23 cellular contexts compared by ENCODE assay signal in the genomic region with DNA sequence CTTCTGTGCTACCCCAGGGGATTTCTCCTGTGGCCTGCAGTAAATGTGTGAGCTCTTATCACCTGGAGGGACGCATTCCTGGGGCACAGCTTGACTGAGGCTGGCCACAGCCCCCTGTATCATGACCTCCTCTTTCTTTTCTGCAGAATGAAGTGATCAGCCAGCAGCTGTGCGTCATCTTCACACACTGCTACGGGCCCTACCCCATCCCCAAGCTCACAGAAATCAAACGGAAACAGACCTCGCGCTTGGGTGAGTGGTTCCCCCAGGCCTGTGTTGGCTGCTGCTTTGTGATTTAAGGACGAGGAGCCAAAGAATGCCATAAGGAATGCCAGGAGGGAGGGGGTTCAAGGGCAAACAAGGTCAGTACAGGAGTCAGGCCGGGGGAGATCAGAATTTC. TPM values are rescaled to one million over a fixed set of nuclear protein-coding genes. Genes with fewer than 3 reads are reported as not detected.
DNase-seq lines count a peak whose midpoint lies in the region; ATAC-seq and TF ChIP-seq lines count a peak whose summit lies in the region.
"Had no signal": no experiment of that assay in that cellular context is flagged by ENCODE, and none has a peak within 500 bp of the region (broad histone marks: within the 10 kb centered on the region; RNA-seq: fewer than 3 reads in every experiment).

No MANE protein-coding gene starts in this region.

- CTCF ChIA-PET in activated CD8-positive, alpha-beta T cell treated with anti-CD3 and anti-CD28 coated beads, Interleukin-2, amount 10 ng/mL, durations not matched to agents 7 days and 5 days (lab: Charles Lee), result no interaction called here

- H3K56ac ChIP-seq in H9 (ENCODE audit: insufficient read length, low read depth, low read length), result no peak overlapping the region

- no peaks in the 10 kb centered on the region for H3K36me3 ChIP-seq in iPS DF 6.9 (ENCODE audit: control insufficient read depth, insufficient read depth, low read length)
- H3K36me3 ChIP-seq: thoracic aorta had no signal

- no peak overlapping the region for H2AK5ac ChIP-seq in H9 (ENCODE audit: insufficient read length, low read length)

- no peak overlapping the region for H3K23ac ChIP-seq in H9 (ENCODE audit: insufficient read length, low read depth, low read length)

- no peaks in the 10 kb centered on the region for H3K23me2 ChIP-seq in H9 (ENCODE audit: insufficient read length, low read depth, low read length, poor library complexity, severe bottlenecking)

- no peaks in the 10 kb centered on the region for H3K9me3 ChIP-seq in H9 (ENCODE audit: control insufficient read depth, low read depth, low read length)
- no peaks in the 10 kb centered on the region for H3K9me3 ChIP-seq in iPS DF 6.9 (ENCODE audit: control insufficient read depth, insufficient read depth, low read length)
- H3K9me3 ChIP-seq: thoracic aorta had no signal

- WGBS in H9 (ENCODE audit: extremely low coverage, insufficient read length, low lambda C conversion rate), result no CpG with 5 or more reads among the region's 8 CpGs
- WGBS in iPS DF 6.9 (ENCODE audit: insufficient coverage, insufficient read length), result no CpG with 5 or more reads among the region's 8 CpGs

- peak overlapping the region; percentile 55 for H3K18ac ChIP-seq in H9 (ENCODE audit: insufficient read length, low read depth, low read length)

- ATAC-seq in activated CD8-positive, alpha-beta T cell treated with anti-CD3 and anti-CD28 coated beads, Interleukin-2, amount 10 ng/mL, durations not matched to agents 7 days and 5 days, result no peak
- ATAC-seq in HG02970 (IDR thresholded peaks at IDR 0.05; ENCODE audit: low FRiP score, unreplicated experiment) (no peak), HG02759 (IDR thresholded peaks at IDR 0.05; ENCODE audit: unreplicated experiment) (no peak)
- ATAC-seq: CD8-positive, alpha-beta T cell; right cardiac atrium; Right ventricle myocardium inferior; stimulated activated effector memory CD8-positive, alpha-beta T cell treated with anti-CD3 and anti-CD28 coated beads, Interleukin-12 subunit alpha, Interleukin-12 subunit beta, amount 100 ng/mL, for 72 hours had no signal

- H3K79me1 ChIP-seq in H9 (ENCODE audit: insufficient read depth, low read depth, low read length, poor library complexity, severe bottlenecking), result no peaks in the 10 kb centered on the region

- H3K4me1 ChIP-seq in H9 (ENCODE audit: insufficient read depth, low read length), result peaks cover 15% of the 10 kb centered on the region; the same call in 1 of the 2 replicates
- peaks cover 2% of the 10 kb centered on the region; the same call in 1 of the 2 replicates for H3K4me1 ChIP-seq in iPS DF 6.9 (ENCODE audit: control insufficient read depth, insufficient read depth, low read length)

- H3K4me1 Mint-ChIP-seq in H9 (peaks cover 22 to 23% of the 10 kb centered on the region in 2 experiments), progenitor cell of endocrine pancreas (ENCODE audit: low read depth) (peaks cover 18% of the 10 kb centered on the region)
- H3K4me1 Mint-ChIP-seq in activated CD8-positive, alpha-beta T cell treated with anti-CD3 and anti-CD28 coated beads, Interleukin-2, amount 10 ng/mL, durations not matched to agents 7 days and 5 days (ENCODE audit: low read depth), result no peaks in the 10 kb centered on the region
- H3K4me1 Mint-ChIP-seq: stimulated activated effector memory CD8-positive, alpha-beta T cell treated with anti-CD3 and anti-CD28 coated beads, Interleukin-12 subunit alpha, Interleukin-12 subunit beta, amount 100 ng/mL, for 72 hours had no signal

- peak overlapping the region; percentile 38 for H2BK12ac ChIP-seq in H9 (ENCODE audit: insufficient read length, low read depth, low read length)

- H3K27me3 Mint-ChIP-seq in H9 (ENCODE audit: low read depth) (no peaks in the 10 kb centered on the region), progenitor cell of endocrine pancreas (peaks cover 12% of the 10 kb centered on the region)
- H3K27me3 Mint-ChIP-seq in activated CD8-positive, alpha-beta T cell treated with anti-CD3 and anti-CD28 coated beads, Interleukin-2, amount 10 ng/mL, durations not matched to agents 7 days and 5 days (ENCODE audit: low read depth), result no peaks in the 10 kb centered on the region

- POLR2A ChIA-PET in activated CD8-positive, alpha-beta T cell treated with anti-CD3 and anti-CD28 coated beads, Interleukin-2, amount 10 ng/mL, durations not matched to agents 7 days and 5 days (lab: Charles Lee), result no interaction called here

- H3K36me3 Mint-ChIP-seq in H9 (ENCODE audit: insufficient read depth in 1 of 3, low read depth in 3 of 3), result peaks cover 0 to 14% (median 13%) of the 10 kb centered on the region in 3 experiments; a peak in 6 of 7 replicates
- H3K36me3 Mint-ChIP-seq in progenitor cell of endocrine pancreas (ENCODE audit: insufficient read depth), result peaks cover 3% of the 10 kb centered on the region
- H3K36me3 Mint-ChIP-seq in activated CD8-positive, alpha-beta T cell treated with anti-CD3 and anti-CD28 coated beads, Interleukin-2, amount 10 ng/mL, durations not matched to agents 7 days and 5 days (ENCODE audit: low read depth), result peaks cover 4% of the 10 kb centered on the region

- H3K14ac ChIP-seq in H9 (ENCODE audit: insufficient read depth, low read length), result peak overlapping the region; percentile 74; the same call in 1 of the 2 replicates

- DNase-seq in H9, result peak; percentile 81
- DNase-seq in astrocyte of the hippocampus (ENCODE audit: low read depth, low spot score), result peak; percentile 47
- peak; percentile 66 for DNase-seq in iPS DF 6.9 (ENCODE audit: low read depth, low spot score)
- no peak for DNase-seq in progenitor cell of endocrine pancreas (ENCODE audit: low spot score, unreplicated experiment)
- no peak for DNase-seq in RKO (ENCODE audit: low spot score)
- DNase-seq in activated CD8-positive, alpha-beta T cell treated with anti-CD3 and anti-CD28 coated beads, Interleukin-2, amount 10 ng/mL, durations not matched to agents 7 days and 5 days, result no peak
- DNase-seq: activated CD4-positive, alpha-beta T cell treated with anti-CD3 and anti-CD28 coated beads for 4 hours; activated CD8-positive, alpha-beta memory T cell treated with anti-CD3 and anti-CD28 coated beads, Interleukin-2, amount 50 U/mL, for 48 hours; activated gamma-delta T cell treated with Interleukin-2 at 50 U/mL for 16 hours; amniotic stem cell; CD8-positive, alpha-beta T cell; KG1; NCI-H1092; NCI-H524 treated with DMSO at 0.1 percent for 48 hours; nucleus accumbens; right cardiac atrium; SW 1271 had no signal

- H3K4me2 ChIP-seq in H9 (ENCODE audit: insufficient read depth, insufficient read length, low read length), result peak overlapping the region; percentile 43
- H3K4me2 ChIP-seq: hepatocyte had no signal

- H2AFZ ChIP-seq in H9 (ENCODE audit: low read length), result peak overlapping the region; percentile 69
- H2AFZ ChIP-seq: hepatocyte had no signal

- no peak overlapping the region for H4K8ac ChIP-seq in H9 (replicated peaks; ENCODE audit: insufficient read length, low read depth, low read length)

- no peaks in the 10 kb centered on the region for H3K27me3 ChIP-seq in H9 (ENCODE audit: insufficient read depth, low read length)
- H3K27me3 ChIP-seq in iPS DF 6.9 (ENCODE audit: control insufficient read depth, insufficient read depth, low read length), result no peaks in the 10 kb centered on the region

- no peaks in the 10 kb centered on the region for H4K20me1 ChIP-seq in H9 (ENCODE audit: control insufficient read depth, insufficient read depth, insufficient read length)

- no peak overlapping the region for H2BK20ac ChIP-seq in H9 (ENCODE audit: low read depth, low read length, poor library complexity, severe bottlenecking)

- H2BK120ac ChIP-seq in H9 (ENCODE audit: low read depth, low read length, poor library complexity, severe bottlenecking), result peak overlapping the region; percentile 96

- H3K27ac Mint-ChIP-seq in H9 (peak overlapping the region; percentile 61 to 89 (median 88)), progenitor cell of endocrine pancreas (peak overlapping the region; percentile 94)
- no peak overlapping the region for H3K27ac Mint-ChIP-seq in activated CD8-positive, alpha-beta T cell treated with anti-CD3 and anti-CD28 coated beads, Interleukin-2, amount 10 ng/mL, durations not matched to agents 7 days and 5 days
- H3K27ac Mint-ChIP-seq: CD8-positive, alpha-beta T cell; stimulated activated effector memory CD8-positive, alpha-beta T cell treated with anti-CD3 and anti-CD28 coated beads, Interleukin-12 subunit alpha, Interleukin-12 subunit beta, amount 100 ng/mL, for 72 hours had no signal

- H3T11ph ChIP-seq in H9 (ENCODE audit: low read length), result no peak overlapping the region

- H2BK15ac ChIP-seq in H9 (ENCODE audit: low read depth, low read length), result no peak overlapping the region

- H2BK5ac ChIP-seq in H9 (ENCODE audit: insufficient read length, low read length), result peak overlapping the region; percentile 58

- H3K9me3 Mint-ChIP-seq in H9, result peaks cover 5 to 8% of the 10 kb centered on the region in 2 experiments; a peak in 4 of 5 replicates
- peaks cover 16% of the 10 kb centered on the region for H3K9me3 Mint-ChIP-seq in progenitor cell of endocrine pancreas (ENCODE audit: low read depth)
- no peaks in the 10 kb centered on the region for H3K9me3 Mint-ChIP-seq in activated CD8-positive, alpha-beta T cell treated with anti-CD3 and anti-CD28 coated beads, Interleukin-2, amount 10 ng/mL, durations not matched to agents 7 days and 5 days (ENCODE audit: insufficient read depth)
- H3K9me3 Mint-ChIP-seq: CD8-positive, alpha-beta T cell; stimulated activated effector memory CD8-positive, alpha-beta T cell treated with anti-CD3 and anti-CD28 coated beads, Interleukin-12 subunit alpha, Interleukin-12 subunit beta, amount 100 ng/mL, for 72 hours had no signal

- H4K5ac ChIP-seq in H9 (ENCODE audit: insufficient read length, low read depth, low read length), result no peak overlapping the region

- H3K9ac ChIP-seq in H9 (ENCODE audit: extremely low read depth, insufficient read length, low read length), result no peak overlapping the region

- TF ChIP-seq CTCF in H9 (conservative IDR thresholded peaks at IDR 0.05), result no peak
- TF ChIP-seq CTCF in progenitor cell of endocrine pancreas (IDR thresholded peaks at IDR 0.05; ENCODE audit: unreplicated experiment), result no peak

- H3K27ac ChIP-seq in H9 (ENCODE audit: insufficient read length, low read depth, low read length), result peak overlapping the region; percentile 89
- no peak overlapping the region for H3K27ac ChIP-seq in iPS DF 6.9 (ENCODE audit: low read length)
- H3K27ac ChIP-seq: hepatocyte, thoracic aorta had no signal

- H3K4ac ChIP-seq in H9 (ENCODE audit: low read depth, low read length), result peak overlapping the region; percentile 10; the same call in 1 of the 2 replicates

- H3K4me3 Mint-ChIP-seq in H9, result peak overlapping the region; percentile 29 to 65
- no peak overlapping the region for H3K4me3 Mint-ChIP-seq in progenitor cell of endocrine pancreas (ENCODE audit: low read depth)
- H3K4me3 Mint-ChIP-seq in activated CD8-positive, alpha-beta T cell treated with anti-CD3 and anti-CD28 coated beads, Interleukin-2, amount 10 ng/mL, durations not matched to agents 7 days and 5 days, result no peak overlapping the region
- H3K4me3 Mint-ChIP-seq: CD8-positive, alpha-beta T cell; stimulated activated effector memory CD8-positive, alpha-beta T cell treated with anti-CD3 and anti-CD28 coated beads, Interleukin-12 subunit alpha, Interleukin-12 subunit beta, amount 100 ng/mL, for 72 hours had no signal

- no peak overlapping the region for H3K4me3 ChIP-seq in iPS DF 6.9 (ENCODE audit: low read length)
- H3K4me3 ChIP-seq: hepatocyte, thoracic aorta had no signal

- H3K79me2 ChIP-seq in H9 (ENCODE audit: insufficient read depth, low read length), result no peaks in the 10 kb centered on the region
- H3K79me2 ChIP-seq: hepatocyte had no signal

- H4K91ac ChIP-seq in H9 (ENCODE audit: insufficient read length, low read depth, low read length), result no peak overlapping the region

RNA-seq across cellular contexts. Expression of a gene that starts 50.5 kb away (rescaled TPM):
- total RNA-seq in H9 (2021) (49.7 and 53.3 TPM in 2 replicates), progenitor cell of endocrine pancreas (28.2 and 35.8 TPM in 2 replicates)
- 10 to 100 TPM; 40.9 to 44.6 TPM for total RNA-seq in activated CD8-positive, alpha-beta T cell treated with anti-CD3 and anti-CD28 coated beads, Interleukin-2, amount 10 ng/mL, durations not matched to agents 7 days and 5 days

Comparison
In these comparisons a context has a peak if more than half of its experiments do, and no peak if none do; other contexts are left out.
1. DNase-seq: peak in H9 (single experiment), astrocyte of the hippocampus (single experiment) and iPS DF 6.9 (single experiment); none in progenitor cell of endocrine pancreas (single experiment), RKO (single experiment) and activated CD8-positive, alpha-beta T cell treated with anti-CD3 and anti-CD28 coated beads, Interleukin-2, amount 10 ng/mL, durations not matched to agents 7 days and 5 days (single experiment).
2. H3K4me3 Mint-ChIP-seq: peak in H9 (2 of 2); none in progenitor cell of endocrine pancreas (single experiment) and activated CD8-positive, alpha-beta T cell treated with anti-CD3 and anti-CD28 coated beads, Interleukin-2, amount 10 ng/mL, durations not matched to agents 7 days and 5 days (single experiment).